In the genomic region with DNA sequence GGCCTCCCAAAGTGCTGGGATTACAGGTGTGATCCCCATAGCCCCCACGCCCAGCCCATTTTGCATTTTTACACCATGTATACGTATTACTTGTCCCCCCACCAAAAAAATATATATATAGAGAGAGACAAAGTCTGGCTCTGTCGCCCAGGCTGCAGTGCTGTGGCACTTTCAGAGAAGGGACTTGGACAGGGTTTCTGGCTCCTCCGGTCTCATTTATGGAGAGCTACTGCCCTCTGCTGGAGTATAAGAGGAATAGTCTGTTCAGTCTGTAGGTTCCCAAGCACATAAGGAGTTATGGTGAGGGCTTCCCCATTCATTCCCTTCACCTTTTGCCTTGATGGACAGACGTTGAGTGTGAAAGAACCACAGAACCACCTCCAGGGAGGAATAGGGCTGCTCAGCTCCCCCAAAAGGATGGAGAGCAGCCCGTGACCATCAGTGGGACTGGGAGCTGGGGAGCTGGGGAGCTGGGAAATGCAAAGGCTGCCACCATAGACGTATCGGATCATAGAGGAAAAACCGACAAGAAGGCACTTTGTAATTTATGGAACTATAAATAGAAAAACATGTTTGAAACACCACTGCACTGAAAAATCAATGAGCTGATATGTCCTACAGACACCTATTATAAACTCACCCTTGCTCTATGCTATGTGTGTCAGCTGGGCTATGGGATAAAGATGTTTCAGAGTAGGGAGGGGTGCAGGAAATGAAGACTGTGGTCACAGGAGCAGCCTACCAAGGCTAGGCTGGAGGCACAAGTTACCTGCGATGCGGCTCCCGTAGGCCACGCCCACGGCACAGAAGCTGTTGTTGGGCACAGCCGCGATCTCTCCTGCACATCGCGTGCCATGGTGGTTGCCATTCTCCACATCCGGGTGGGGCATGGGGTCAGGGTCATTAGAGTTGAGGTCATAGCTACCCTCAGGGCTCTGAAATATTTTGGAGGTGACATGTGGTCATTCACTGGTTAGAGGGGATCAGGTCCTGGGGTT, we compare ENCODE assay signal across 8 cellular contexts. TPM values are rescaled to one million over a fixed set of nuclear protein-coding genes. Genes with fewer than 3 reads are reported as not detected.
A peak's percentile ranks its signal among the peaks of the same experiment; 100 is the strongest.
DNase-seq lines count a peak whose midpoint lies in the region; ATAC-seq and TF ChIP-seq lines count a peak whose summit lies in the region.

No MANE protein-coding gene starts in this region.

- H3K27ac ChIP-seq in DND-41 (ENCODE audit: low read length): no peak overlapping the region

- no peaks in the 10 kb centered on the region for H3K9me3 ChIP-seq in DND-41 (ENCODE audit: insufficient read depth, low read length, severe bottlenecking)

- H3K4me1 Mint-ChIP-seq in HFFc6 (ENCODE audit: low read depth): peaks cover 32% of the 10 kb centered on the region
- H3K4me1 Mint-ChIP-seq in stimulated activated effector memory CD8-positive, alpha-beta T cell treated with anti-CD3 and anti-CD28 coated beads, Interleukin-12 subunit alpha, Interleukin-12 subunit beta, amount 100 ng/mL, for 72 hours: peaks cover 58% of the 10 kb centered on the region

- ATAC-seq in DND-41 (ENCODE audit: insufficient read depth, low read depth): peak; percentile 80
- peak; percentile 62 for ATAC-seq in stimulated activated effector memory CD8-positive, alpha-beta T cell treated with anti-CD3 and anti-CD28 coated beads, Interleukin-12 subunit alpha, Interleukin-12 subunit beta, amount 100 ng/mL, for 72 hours
- ATAC-seq in HG03039 (IDR thresholded peaks at IDR 0.05; ENCODE audit: unreplicated experiment): no peak

- H3K9ac ChIP-seq in DND-41 (ENCODE audit: low read depth, low read length): no peak overlapping the region

- H3K27me3 Mint-ChIP-seq in HFFc6 (ENCODE audit: insufficient read depth): no peaks in the 10 kb centered on the region

- DNase-seq in DND-41 (peak; percentile 58), HFFc6 (peak; percentile 68), NCI-H2029 (lab: John Stamatoyannopoulos, UW) (peak; percentile 63), T-helper 1 cell (peak in 3 of 5 donors; percentile 34 to 72 (median 48)), cerebellum (ENCODE audit: low spot score) (peak; percentile 81), kidney tubule cell (ENCODE audit: low spot score) (peak; percentile 84)
- DNase-seq in stimulated activated effector memory CD8-positive, alpha-beta T cell treated with anti-CD3 and anti-CD28 coated beads, Interleukin-12 subunit alpha, Interleukin-12 subunit beta, amount 100 ng/mL, for 72 hours (ENCODE audit: low spot score in 2 of 2): peak in 1 of 2 donors; percentile 64

- H3K4me2 ChIP-seq in DND-41 (ENCODE audit: insufficient read depth, low read length): no peak overlapping the region

- H3K79me2 ChIP-seq in DND-41 (ENCODE audit: insufficient read depth, low read length): peaks cover 30% of the 10 kb centered on the region

- no peak overlapping the region for H2AFZ ChIP-seq in DND-41 (ENCODE audit: low read depth, low read length)

- H3K9me3 Mint-ChIP-seq in HFFc6: no peaks in the 10 kb centered on the region
- no peaks in the 10 kb centered on the region for H3K9me3 Mint-ChIP-seq in stimulated activated effector memory CD8-positive, alpha-beta T cell treated with anti-CD3 and anti-CD28 coated beads, Interleukin-12 subunit alpha, Interleukin-12 subunit beta, amount 100 ng/mL, for 72 hours

- peaks cover 27% of the 10 kb centered on the region for H3K4me1 ChIP-seq in DND-41 (ENCODE audit: insufficient read depth, low read length)

- peaks cover 10% of the 10 kb centered on the region for H3K36me3 Mint-ChIP-seq in HFFc6 (ENCODE audit: low read depth)
- H3K36me3 Mint-ChIP-seq in stimulated activated effector memory CD8-positive, alpha-beta T cell treated with anti-CD3 and anti-CD28 coated beads, Interleukin-12 subunit alpha, Interleukin-12 subunit beta, amount 100 ng/mL, for 72 hours: peaks cover 98% of the 10 kb centered on the region

- H3K27me3 ChIP-seq in DND-41 (ENCODE audit: insufficient read depth, low read length, poor library complexity): no peaks in the 10 kb centered on the region

- H4K20me1 ChIP-seq in DND-41 (ENCODE audit: insufficient read depth, low read length): peaks cover 24% of the 10 kb centered on the region

- H3K4me3 Mint-ChIP-seq in HFFc6: no peak overlapping the region
- no peak overlapping the region for H3K4me3 Mint-ChIP-seq in stimulated activated effector memory CD8-positive, alpha-beta T cell treated with anti-CD3 and anti-CD28 coated beads, Interleukin-12 subunit alpha, Interleukin-12 subunit beta, amount 100 ng/mL, for 72 hours

- peaks cover 75% of the 10 kb centered on the region for H3K36me3 ChIP-seq in DND-41 (ENCODE audit: insufficient read depth, low read length)

- H3K4me3 ChIP-seq in DND-41 (ENCODE audit: low read depth in 1 of 2, low read length in 2 of 2): no peak overlapping the region

- TF ChIP-seq CTCF in DND-41 (IDR thresholded peaks at IDR 0.05; ENCODE audit: borderline replicate concordance, extremely low read depth, low read length, poor library complexity, severe bottlenecking): peak; percentile 89
- peak; percentile 89 for TF ChIP-seq CTCF in HFFc6 (IDR thresholded peaks at IDR 0.05)

- H3K27ac Mint-ChIP-seq in HFFc6: no peak overlapping the region
- H3K27ac Mint-ChIP-seq in stimulated activated effector memory CD8-positive, alpha-beta T cell treated with anti-CD3 and anti-CD28 coated beads, Interleukin-12 subunit alpha, Interleukin-12 subunit beta, amount 100 ng/mL, for 72 hours: peak overlapping the region; percentile 48

RNA-seq across cellular contexts. Expression of gene PCSK7, which starts 5.2 kb away (rescaled TPM):
- total RNA-seq in HFFc6 (2021; fragmentation: NEBNext Ultra II Directional; extraction: Animal tissue kit (Norgen Biotek cat#: 25700)): 10 to 100 TPM; 64.1 to 73.6 (median 68.0) TPM
- 35.7 TPM for total RNA-seq in cerebellum

RNA-seq across cellular contexts. Expression of gene RNF214, which starts 5.8 kb away (rescaled TPM):
- 10 to 100 TPM; 17.7 to 25.6 (median 22.1) TPM for total RNA-seq in HFFc6 (2021; fragmentation: NEBNext Ultra II Directional; extraction: Animal tissue kit (Norgen Biotek cat#: 25700))
- total RNA-seq in cerebellum: 26.3 TPM

RNA-seq across cellular contexts. Expression of gene TAGLN, which starts 27.5 kb away (rescaled TPM):
- 1,000 to 10,000 TPM; 1,668 to 2,517 (median 1,780) TPM for total RNA-seq in HFFc6 (2021; fragmentation: NEBNext Ultra II Directional; extraction: Animal tissue kit (Norgen Biotek cat#: 25700))
- total RNA-seq in cerebellum: 9.5 TPM

RNA-seq across cellular contexts. Expression of gene SIDT2, which starts 48.1 kb away (rescaled TPM):
- 10 to 100 TPM; 33.9 to 53.9 (median 37.7) TPM for total RNA-seq in HFFc6 (2021; fragmentation: NEBNext Ultra II Directional; extraction: Animal tissue kit (Norgen Biotek cat#: 25700))
- 19.6 TPM for total RNA-seq in cerebellum

Comparison
In these comparisons a context has a peak if more than half of its experiments do, and no peak if none do; other contexts are left out.
1. RNA of gene TAGLN, which starts 27.5 kb away (total RNA-seq): 1,668 to 2,517 TPM in HFFc6; 9.5 TPM in cerebellum (single experiment); every median in the first group is over 100 times any median in the second.